ENCODE assay signal across 20 cellular contexts in the genomic region with DNA sequence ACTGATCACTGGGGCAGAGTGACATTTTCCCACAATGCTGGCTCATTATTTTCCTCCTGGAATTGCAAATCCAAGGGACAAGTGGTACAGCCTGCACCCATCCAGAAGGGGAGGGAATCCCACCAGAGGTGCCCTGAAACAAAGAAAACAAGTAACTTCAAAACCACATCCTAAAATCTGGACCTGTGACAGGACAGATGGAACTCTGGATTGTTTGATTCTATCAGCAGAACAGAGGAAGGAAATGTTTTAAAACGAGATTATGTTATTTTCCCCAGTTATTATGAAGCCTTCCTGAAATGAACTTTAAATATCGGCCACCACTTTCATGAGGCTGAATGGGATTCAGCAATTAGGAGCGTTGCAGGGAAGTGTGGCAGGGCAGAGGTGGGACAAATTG.
DNase-seq lines count a peak whose midpoint lies in the region; ATAC-seq, FAIRE-seq and TF ChIP-seq lines count a peak whose summit lies in the region.
"Had no signal": no experiment of that assay in that cellular context is flagged by ENCODE, and none has a peak within 500 bp of the region (broad histone marks: within the 10 kb centered on the region; RNA-seq: fewer than 3 reads in every experiment).

No MANE protein-coding gene starts in this region.

- H3K79me2 ChIP-seq in DOHH2 (ENCODE audit: control insufficient read depth, low read length) (peaks cover 35% of the 10 kb centered on the region), SU-DHL-6 (ENCODE audit: insufficient read depth, low read length) (peaks cover 7% of the 10 kb centered on the region; the same call in 1 of the 2 replicates), endothelial cell of umbilical vein (ENCODE audit: control insufficient read depth, insufficient read depth, low read length) (no peaks in the 10 kb centered on the region)

- H3K27me3 ChIP-seq in DOHH2 (ENCODE audit: control insufficient read depth, low read length) (no peaks in the 10 kb centered on the region), SU-DHL-6 (ENCODE audit: low read length) (no peaks in the 10 kb centered on the region), endothelial cell of umbilical vein (ENCODE audit: control insufficient read depth in 2 of 2, insufficient read depth in 2 of 2, low read length in 2 of 2) (no peaks in the 10 kb centered on the region), sigmoid colon (peaks cover 0 to 5% (median 0%) of the 10 kb centered on the region in 3 donors)

- H3K27ac ChIP-seq in DOHH2 (ENCODE audit: low read depth, low read length) (peak overlapping the region; percentile 99), SU-DHL-6 (ENCODE audit: low read depth, low read length) (peak overlapping the region; percentile 99), endothelial cell of umbilical vein (ENCODE audit: insufficient read depth, low read depth, low read length) (peak overlapping the region; percentile 32), sigmoid colon (no peak overlapping the region)
- H3K27ac ChIP-seq: A549, GM23248, SK-N-MC had no signal

- H3K4me3 ChIP-seq in DOHH2 (ENCODE audit: low read length), result peak overlapping the region; percentile 76
- H3K4me3 ChIP-seq in SU-DHL-6 (ENCODE audit: insufficient read depth, low read length, poor library complexity, severe bottlenecking), result no peak overlapping the region
- H3K4me3 ChIP-seq in endothelial cell of umbilical vein (replicated peaks in 1 of 3; ENCODE audit: insufficient read depth in 1 of 3, low read depth in 1 of 3, low read length in 3 of 3), result peak overlapping the region in 1 of 3 experiments; percentile 40
- no peak overlapping the region for H3K4me3 ChIP-seq in sigmoid colon
- H3K4me3 ChIP-seq: A549, GM23248, SK-N-MC had no signal

- FAIRE-seq in endothelial cell of umbilical vein (lab: Jason Lieb, UNC), result peak; percentile 82
- FAIRE-seq in GM12891 (lab: Jason Lieb, UNC), result no peak
- FAIRE-seq: A549, RCC 7860 had no signal

- H4K20me1 ChIP-seq in DOHH2 (ENCODE audit: control insufficient read depth, insufficient read depth, low read depth, low read length) (no peaks in the 10 kb centered on the region), SU-DHL-6 (ENCODE audit: low read depth, low read length) (no peaks in the 10 kb centered on the region), endothelial cell of umbilical vein (replicated peaks; ENCODE audit: control insufficient read depth, extremely low read depth, insufficient read depth, low read length) (no peaks in the 10 kb centered on the region)

- H3K9me3 ChIP-seq in DOHH2 (ENCODE audit: control insufficient read depth, insufficient read depth, low read length) (peaks cover 9% of the 10 kb centered on the region; the same call in 1 of the 2 replicates), SU-DHL-6 (ENCODE audit: insufficient read depth, low read length) (no peaks in the 10 kb centered on the region), endothelial cell of umbilical vein (replicated peaks; ENCODE audit: control insufficient read depth, insufficient read depth, low read length) (no peaks in the 10 kb centered on the region), sigmoid colon (no peaks in the 10 kb centered on the region)
- H3K9me3 ChIP-seq: A549 had no signal

- peak; percentile 83 for DNase-seq in endothelial cell of umbilical vein (ENCODE audit: low read depth, low spot score)
- peak; percentile 10 for DNase-seq in sigmoid colon
- no peak for DNase-seq in HuH-7.5 (ENCODE audit: low spot score)
- no peak for DNase-seq in GM12891 (ENCODE audit: insufficient read length, low spot score)
- DNase-seq: C1 segment of cervical spinal cord; CD8-positive, alpha-beta memory T cell; DMS53; GM23248; HCEC 1CT; NCI-H1105; NCI-H2081; NCI-H2171 treated with DMSO at 0.1 percent for 48 hours; NCI-H446 had no signal

- CTCF ChIA-PET in endothelial cell of umbilical vein (lab: Charles Lee), result interaction anchor here (0.6 to 2.0 kb wide), 3 partner anchors 45 to 138 kb away, joined by 3 to 6 read pairs (median 3); no protein-coding TSS in a partner anchor

- intact Hi-C loops in endothelial cell of umbilical vein (cut with micrococcal nuclease), result loop anchor here (1.0 kb wide), 1 partner anchor 69 kb away; a partner anchor contains a TSS
- intact Hi-C loops in sigmoid colon (cut with DNase I), result no loop called here

- H3K9me2 ChIP-seq in DOHH2 (replicated peaks; ENCODE audit: control insufficient read depth, low read length) (no peaks in the 10 kb centered on the region), SU-DHL-6 (replicated peaks; ENCODE audit: insufficient read depth, low read length) (no peaks in the 10 kb centered on the region)

- H3K9ac ChIP-seq in SU-DHL-6 (ENCODE audit: low read length) (peak overlapping the region; percentile 28), endothelial cell of umbilical vein (replicated peaks; ENCODE audit: extremely low read depth, insufficient read depth, low read length) (no peak overlapping the region)
- H3K9ac ChIP-seq: GM23248 had no signal

- BruUV-seq in endothelial cell of umbilical vein (replicated peaks; lab: Mats Ljungman, UMichigan), result no TSS peak

- H3K36me3 ChIP-seq in DOHH2 (ENCODE audit: control insufficient read depth, low read length) (peaks cover 62% of the 10 kb centered on the region), SU-DHL-6 (ENCODE audit: low read length) (0 out of 2 replicates have a peak, but pooled peaks cover 7% of the 10 kb centered on the region), endothelial cell of umbilical vein (ENCODE audit: control insufficient read depth in 2 of 2, extremely low read depth in 1 of 2, insufficient read depth in 2 of 2, low read length in 2 of 2) (no peaks in the 10 kb centered on the region), sigmoid colon (no peaks in the 10 kb centered on the region)

- no peak for TF ChIP-seq EP300 in sigmoid colon (IDR thresholded peaks at IDR 0.05)

- no peak for TF ChIP-seq POLR2A in endothelial cell of umbilical vein (IDR thresholded peaks at IDR 0.05; ENCODE audit: low read depth, low read length)
- no peak for TF ChIP-seq POLR2A in sigmoid colon (IDR thresholded peaks at IDR 0.05)
- TF ChIP-seq POLR2A in GM12891 (IDR thresholded peaks at IDR 0.05; ENCODE audit: low read depth, low read length), result no peak

- dilution Hi-C loops in endothelial cell of umbilical vein (cut with MboI; ENCODE audit: extremely low pct_ligation_motif_present, low sequenced_read_pairs), result no loop called here

- peaks cover 98% of the 10 kb centered on the region for H3K4me1 ChIP-seq in DOHH2 (ENCODE audit: control insufficient read depth, low read length)
- peaks cover 30% of the 10 kb centered on the region for H3K4me1 ChIP-seq in endothelial cell of umbilical vein (ENCODE audit: control insufficient read depth, extremely low read depth, insufficient read depth, low read length)
- H3K4me1 ChIP-seq in sigmoid colon, result peaks cover 0 to 6% (median 5%) of the 10 kb centered on the region in 4 donors

- H3K9me1 ChIP-seq in endothelial cell of umbilical vein (replicated peaks; ENCODE audit: control insufficient read depth, extremely low read depth, insufficient read depth, low read length), result no peaks in the 10 kb centered on the region

- H3K4me2 ChIP-seq in DOHH2 (ENCODE audit: low read length), result peak overlapping the region; percentile 99
- peak overlapping the region; percentile 20 for H3K4me2 ChIP-seq in SU-DHL-6 (ENCODE audit: low read depth, low read length, poor library complexity, severe bottlenecking)
- peak overlapping the region; percentile 74 for H3K4me2 ChIP-seq in endothelial cell of umbilical vein (ENCODE audit: insufficient read depth, low read length)
- H3K4me2 ChIP-seq: A549 had no signal

- POLR2A ChIA-PET in endothelial cell of umbilical vein (lab: Charles Lee), result no interaction called here

- 52 to 72% methylated on average over 3 of the region's 3 CpGs for WGBS in sigmoid colon, 2 donors

- no peak for ATAC-seq in HG03097 (IDR thresholded peaks at IDR 0.05; ENCODE audit: low FRiP score, unreplicated experiment)
- ATAC-seq: A549, Right ventricle myocardium inferior had no signal

- H2AFZ ChIP-seq in SU-DHL-6 (ENCODE audit: low read depth, low read length, severe bottlenecking), result no peak overlapping the region
- H2AFZ ChIP-seq in endothelial cell of umbilical vein (ENCODE audit: low read depth, low read length), result peak overlapping the region; percentile 29
- H2AFZ ChIP-seq: GM23248 had no signal

- H3F3A ChIP-seq in DOHH2 (ENCODE audit: control insufficient read depth, insufficient read depth) (peaks cover 82% of the 10 kb centered on the region), SU-DHL-6 (ENCODE audit: insufficient read depth) (peaks cover 89% of the 10 kb centered on the region)

- TF ChIP-seq CTCF in DOHH2 (IDR thresholded peaks at IDR 0.05; ENCODE audit: low read depth, low read length, poor library complexity, severe bottlenecking), result no peak
- no peak for TF ChIP-seq CTCF in SU-DHL-6 (IDR thresholded peaks at IDR 0.05; ENCODE audit: insufficient read depth, low read length, poor library complexity, severe bottlenecking)
- no peak for TF ChIP-seq CTCF in endothelial cell of umbilical vein (IDR thresholded peaks at IDR 0.05; ENCODE audit: extremely low read depth in 1 of 2, insufficient read depth in 1 of 2, low read depth in 1 of 2, low read length in 2 of 2)
- no peak for TF ChIP-seq CTCF in sigmoid colon (IDR thresholded peaks at IDR 0.05)

TF ChIP-seq in endothelial cell of umbilical vein, 7 proteins besides CTCF, POLR2A, EP300 and RAD21:
- TF ChIP-seq, protein P1, sequence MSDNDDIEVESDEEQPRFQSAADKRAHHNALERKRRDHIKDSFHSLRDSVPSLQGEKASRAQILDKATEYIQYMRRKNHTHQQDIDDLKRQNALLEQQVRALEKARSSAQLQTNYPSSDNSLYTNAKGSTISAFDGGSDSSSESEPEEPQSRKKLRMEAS (IDR thresholded peaks at IDR 0.05; ENCODE audit: insufficient read depth, insufficient read length), result no peak
- peak; percentile 77 for TF ChIP-seq GATA2 (IDR thresholded peaks at IDR 0.05; ENCODE audit: insufficient read depth, insufficient read length, low read depth, low read length)

TF ChIP-seq in GM12891, 5 proteins besides CTCF, POLR2A, EP300 and RAD21:
- TF ChIP-seq SPI1 (IDR thresholded peaks at IDR 0.05; ENCODE audit: low read depth, low read length) (no peak), POU2F2 (IDR thresholded peaks at IDR 0.05; ENCODE audit: low read depth, low read length) (no peak), TAF1 (IDR thresholded peaks at IDR 0.05; ENCODE audit: low read depth, low read length) (no peak), PAX5 (IDR thresholded peaks at IDR 0.05; ENCODE audit: insufficient read depth, low read length, severe bottlenecking) (no peak), POLR2AphosphoS5 (IDR thresholded peaks at IDR 0.05; ENCODE audit: low read depth, low read length) (no peak)

Comparison
In these comparisons a context has a peak if more than half of its experiments do, and no peak if none do; other contexts are left out.
1. H3K27ac ChIP-seq: peak in DOHH2 (single experiment), SU-DHL-6 (single experiment) and endothelial cell of umbilical vein (single experiment); none in sigmoid colon (0 of 4).
2. H3K4me2 ChIP-seq: peak in every context shown above with its lines; median percentile 99 in DOHH2; 74 in endothelial cell of umbilical vein; 20 in SU-DHL-6.
3. DNase-seq: peak in endothelial cell of umbilical vein (single experiment) and sigmoid colon (single experiment); none in HuH-7.5 (single experiment) and GM12891 (single experiment).